ENCODE assay signal across 22 cellular contexts in genomic region chr12:94601972-94602517, GRCh38. TPM values are rescaled to one million over a fixed set of nuclear protein-coding genes. Genes with fewer than 3 reads are reported as not detected.
"Had no signal": no experiment of that assay in that cellular context is flagged by ENCODE, and none has a peak within 500 bp of the region (broad histone marks: within the 10 kb centered on the region; RNA-seq: fewer than 3 reads in every experiment).

No MANE protein-coding gene starts in this region.

- H3K27me3 ChIP-seq: ascending aorta, pancreas, sigmoid colon, upper lobe of left lung had no signal

- DNase-seq: activated CD4-positive, alpha-beta T cell treated with anti-CD3 and anti-CD28 coated beads, Interleukin-2, amount 10 ng/mL, durations not matched to agents 7 days and 5 days; activated CD8-positive, alpha-beta T cell treated with anti-CD3 and anti-CD28 coated beads, Interleukin-2, amount 10 ng/mL, durations not matched to agents 7 days and 5 days; activated gamma-delta T cell treated with Interleukin-2 at 50 U/mL for 16 hours; central memory CD4-positive, alpha-beta T cell; effector memory CD4-positive, alpha-beta T cell; left ventricle myocardium superior; pancreas; sigmoid colon; stimulated activated CD4-positive, alpha-beta T cell treated with anti-CD3 and anti-CD28 coated beads, Interleukin-4, amount 100 ng/mL, for 24 hours; stimulated activated naive CD8-positive, alpha-beta T cell treated with anti-CD3 and anti-CD28 coated beads, Interleukin-15, Interleukin-2, amounts not matched to agents 100 U/mL and 50 U/mL, for 24 hours; SW 1271; T-helper 2 cell; upper lobe of left lung had no signal

- H3K27ac Mint-ChIP-seq: activated CD4-positive, alpha-beta T cell treated with anti-CD3 and anti-CD28 coated beads, Interleukin-2, amount 10 ng/mL, durations not matched to agents 7 days and 5 days; activated CD8-positive, alpha-beta T cell treated with anti-CD3 and anti-CD28 coated beads, Interleukin-2, amount 10 ng/mL, durations not matched to agents 7 days and 5 days; activated naive CD4-positive, alpha-beta T cell treated with anti-CD3 and anti-CD28 coated beads, Interleukin-2, amount 50 U/mL, for 72 hours; activated T-helper 1 cell treated with anti-CD3 and anti-CD28 coated beads, Interleukin-12 subunit alpha, Interleukin-12 subunit beta, Interleukin-2, Interleukin-4 antibody, amounts not matched to agents 30 ng/mL and 10 ng/mL and 1 ng/mL, durations not matched to agents 14 hours and 24 hours and 36 hours; mesothelial cell of epicardium; natural killer cell treated with Interleukin-12 subunit alpha and Interleukin-12 subunit beta and Interleukin-15 and Interleukin-18, amount 100 ng/mL, for 72 hours had no signal

- FAIRE-seq: colon, pancreas had no signal

- H3K9me3 Mint-ChIP-seq: activated T-helper 1 cell treated with anti-CD3 and anti-CD28 coated beads, Interleukin-12 subunit alpha, Interleukin-12 subunit beta, Interleukin-2, Interleukin-4 antibody, amounts not matched to agents 30 ng/mL and 10 ng/mL and 1 ng/mL, durations not matched to agents 14 hours and 24 hours and 36 hours; natural killer cell treated with Interleukin-12 subunit alpha and Interleukin-12 subunit beta and Interleukin-15 and Interleukin-18, amount 100 ng/mL, for 72 hours had no signal

- H3K4me1 Mint-ChIP-seq: activated CD4-positive, alpha-beta T cell treated with anti-CD3 and anti-CD28 coated beads, Interleukin-2, amount 10 ng/mL, durations not matched to agents 7 days and 5 days had no signal

- H3K9me3 ChIP-seq: ascending aorta, pancreas, sigmoid colon had no signal

- H3K4me3 Mint-ChIP-seq: activated CD4-positive, alpha-beta T cell treated with anti-CD3 and anti-CD28 coated beads, Interleukin-2, amount 10 ng/mL, durations not matched to agents 7 days and 5 days; activated CD8-positive, alpha-beta T cell treated with anti-CD3 and anti-CD28 coated beads, Interleukin-2, amount 10 ng/mL, durations not matched to agents 7 days and 5 days; activated T-helper 1 cell treated with anti-CD3 and anti-CD28 coated beads, Interleukin-12 subunit alpha, Interleukin-12 subunit beta, Interleukin-2, Interleukin-4 antibody, amounts not matched to agents 30 ng/mL and 10 ng/mL and 1 ng/mL, durations not matched to agents 14 hours and 24 hours and 36 hours; mesothelial cell of epicardium; natural killer cell treated with Interleukin-12 subunit alpha and Interleukin-12 subunit beta and Interleukin-15 and Interleukin-18, amount 100 ng/mL, for 72 hours had no signal

- H3K27ac ChIP-seq: ascending aorta, pancreas, sigmoid colon, SK-N-MC, upper lobe of left lung, VCaP had no signal

- H3K27me3 Mint-ChIP-seq: natural killer cell treated with Interleukin-12 subunit alpha and Interleukin-12 subunit beta and Interleukin-15 and Interleukin-18, amount 100 ng/mL, for 72 hours had no signal

- H3K36me3 ChIP-seq: ascending aorta, pancreas, sigmoid colon, upper lobe of left lung had no signal

- H3K4me3 ChIP-seq: ascending aorta, pancreas, sigmoid colon, SK-N-MC, upper lobe of left lung had no signal

- H3K4me1 ChIP-seq: ascending aorta, pancreas, sigmoid colon, upper lobe of left lung had no signal

- ATAC-seq: activated CD4-positive, CD25-positive, alpha-beta regulatory T cell treated with anti-CD3 and anti-CD28 coated beads, Interleukin-2, amount 50 U/mL, for 24 hours; activated CD8-positive, alpha-beta T cell treated with anti-CD3 and anti-CD28 coated beads, Interleukin-2, amount 10 ng/mL, durations not matched to agents 7 days and 5 days; left ventricle myocardium superior; pancreas; stimulated activated naive CD8-positive, alpha-beta T cell treated with anti-CD3 and anti-CD28 coated beads, Interleukin-15, Interleukin-2, amounts not matched to agents 100 U/mL and 50 U/mL, for 24 hours had no signal

RNA-seq across cellular contexts. Expression of gene TMCC3, which starts 48.3 kb away (rescaled TPM):
- total RNA-seq: activated naive CD4-positive, alpha-beta T cell treated with anti-CD3 and anti-CD28 coated beads, Interleukin-2, amount 50 U/mL, for 72 hours had no signal
